In the genomic region with DNA sequence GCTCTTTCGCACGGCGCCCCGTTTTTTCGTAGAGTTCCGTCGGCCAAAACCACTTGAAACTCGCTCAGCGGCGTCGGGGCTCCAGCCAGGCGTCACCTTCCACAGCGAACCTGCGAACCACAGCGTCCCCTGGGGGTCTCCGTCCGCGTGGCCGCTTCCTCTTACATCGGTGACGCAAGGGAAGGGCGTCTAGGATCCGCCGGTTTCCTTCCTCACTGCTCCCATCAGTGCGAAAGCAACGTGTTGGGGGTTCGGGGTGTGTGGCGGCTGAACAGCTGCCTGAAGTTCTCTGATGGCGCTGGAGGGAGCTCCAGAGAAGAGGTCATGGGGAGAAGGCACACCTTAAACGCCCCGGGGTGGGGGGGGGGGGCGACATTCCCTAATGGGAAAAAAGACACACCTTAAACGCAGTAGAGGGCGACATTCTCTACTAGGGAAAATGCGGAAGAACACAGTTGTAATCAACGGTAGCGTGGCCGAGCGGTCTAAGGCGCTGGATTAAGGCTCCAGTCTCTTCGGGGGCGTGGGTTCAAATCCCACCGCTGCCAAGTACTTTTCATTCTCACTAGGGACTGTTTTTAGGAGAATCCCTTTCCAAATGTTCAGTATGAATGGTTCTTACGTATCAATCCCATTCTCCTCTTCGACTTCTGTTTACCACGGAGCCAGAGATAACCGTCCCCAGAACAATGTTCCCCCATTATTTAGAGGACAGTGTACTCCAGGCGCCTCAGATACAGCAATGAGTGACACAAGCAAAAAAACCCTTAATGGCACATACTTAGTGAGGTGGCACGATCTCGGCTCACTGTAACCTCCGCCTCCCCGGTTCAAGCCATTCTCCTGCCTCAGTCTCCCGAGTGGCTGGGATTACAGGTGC, we compare ENCODE assay signal across 1 cellular context.
A peak's percentile ranks its signal among the peaks of the same experiment; 100 is the strongest.
TF ChIP-seq lines count a peak whose summit lies in the region.

No MANE protein-coding gene starts in this region.

TF ChIP-seq in K562, 482 proteins besides CTCF, POLR2A, EP300 and RAD21 (continued from another document and continues in another):
- TF ChIP-seq, protein P1, sequence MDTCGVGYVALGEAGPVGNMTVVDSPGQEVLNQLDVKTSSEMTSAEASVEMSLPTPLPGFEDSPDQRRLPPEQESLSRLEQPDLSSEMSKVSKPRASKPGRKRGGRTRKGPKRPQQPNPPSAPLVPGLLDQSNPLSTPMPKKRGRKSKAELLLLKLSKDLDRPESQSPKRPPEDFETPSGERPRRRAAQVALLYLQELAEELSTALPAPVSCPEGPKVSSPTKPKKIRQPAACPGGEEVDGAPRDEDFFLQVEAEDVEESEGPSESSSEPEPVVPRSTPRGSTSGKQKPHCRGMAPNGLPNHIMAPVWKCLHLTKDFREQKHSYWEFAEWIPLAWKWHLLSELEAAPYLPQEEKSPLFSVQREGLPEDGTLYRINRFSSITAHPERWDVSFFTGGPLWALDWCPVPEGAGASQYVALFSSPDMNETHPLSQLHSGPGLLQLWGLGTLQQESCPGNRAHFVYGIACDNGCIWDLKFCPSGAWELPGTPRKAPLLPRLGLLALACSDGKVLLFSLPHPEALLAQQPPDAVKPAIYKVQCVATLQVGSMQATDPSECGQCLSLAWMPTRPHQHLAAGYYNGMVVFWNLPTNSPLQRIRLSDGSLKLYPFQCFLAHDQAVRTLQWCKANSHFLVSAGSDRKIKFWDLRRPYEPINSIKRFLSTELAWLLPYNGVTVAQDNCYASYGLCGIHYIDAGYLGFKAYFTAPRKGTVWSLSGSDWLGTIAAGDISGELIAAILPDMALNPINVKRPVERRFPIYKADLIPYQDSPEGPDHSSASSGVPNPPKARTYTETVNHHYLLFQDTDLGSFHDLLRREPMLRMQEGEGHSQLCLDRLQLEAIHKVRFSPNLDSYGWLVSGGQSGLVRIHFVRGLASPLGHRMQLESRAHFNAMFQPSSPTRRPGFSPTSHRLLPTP (IDR thresholded peaks at IDR 0.05; ENCODE audit: borderline replicate concordance, extremely low read depth, insufficient read length): peak; percentile 81
- TF ChIP-seq NCOA2 (IDR thresholded peaks at IDR 0.05; ENCODE audit: partially characterized antibody in 2 of 2): no peak
- no peak for TF ChIP-seq PPARD (CRISPR knock-in tag; IDR thresholded peaks at IDR 0.05)
- peak; percentile 29 for TF ChIP-seq BDP1 (IDR thresholded peaks at IDR 0.05; ENCODE audit: insufficient read depth, insufficient read length)
- TF ChIP-seq CREM (IDR thresholded peaks at IDR 0.05; ENCODE audit: low read depth): peak; percentile 72
- TF ChIP-seq POLR3A (IDR thresholded peaks at IDR 0.05; ENCODE audit: borderline replicate concordance, extremely low read depth, insufficient read depth, insufficient read length): peak; percentile 79
- 0 out of 2 replicates have a peak, but pooled peaks have one; percentile 36 for TF ChIP-seq ZNF282 (CRISPR knock-in tag; IDR thresholded peaks at IDR 0.05)
- TF ChIP-seq CEBPB (tag; IDR thresholded peaks at IDR 0.05): peak; percentile 80
- TF ChIP-seq, protein P2, sequence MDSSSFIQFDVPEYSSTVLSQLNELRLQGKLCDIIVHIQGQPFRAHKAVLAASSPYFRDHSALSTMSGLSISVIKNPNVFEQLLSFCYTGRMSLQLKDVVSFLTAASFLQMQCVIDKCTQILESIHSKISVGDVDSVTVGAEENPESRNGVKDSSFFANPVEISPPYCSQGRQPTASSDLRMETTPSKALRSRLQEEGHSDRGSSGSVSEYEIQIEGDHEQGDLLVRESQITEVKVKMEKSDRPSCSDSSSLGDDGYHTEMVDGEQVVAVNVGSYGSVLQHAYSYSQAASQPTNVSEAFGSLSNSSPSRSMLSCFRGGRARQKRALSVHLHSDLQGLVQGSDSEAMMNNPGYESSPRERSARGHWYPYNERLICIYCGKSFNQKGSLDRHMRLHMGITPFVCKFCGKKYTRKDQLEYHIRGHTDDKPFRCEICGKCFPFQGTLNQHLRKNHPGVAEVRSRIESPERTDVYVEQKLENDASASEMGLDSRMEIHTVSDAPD (CRISPR knock-in tag; IDR thresholded peaks at IDR 0.05): no peak
- peak; percentile 92 for TF ChIP-seq HNRNPLL (IDR thresholded peaks at IDR 0.05; ENCODE audit: low read depth, low read length, poor library complexity, severe bottlenecking)
- no peak for TF ChIP-seq ZNF274 (IDR thresholded peaks at IDR 0.05; ENCODE audit: borderline replicate concordance, low read depth, low read length)
- no peak for TF ChIP-seq ZEB2 (IDR thresholded peaks at IDR 0.05)
- no peak for TF ChIP-seq RFX5 (IDR thresholded peaks at IDR 0.05; ENCODE audit: low read depth, low read length)
- 0 out of 4 replicates have a peak, but pooled peaks of 1 of the 2 experiments have one; percentile 52 for TF ChIP-seq TEAD1 (CRISPR knock-in tag; IDR thresholded peaks at IDR 0.05)
- TF ChIP-seq, protein P3, sequence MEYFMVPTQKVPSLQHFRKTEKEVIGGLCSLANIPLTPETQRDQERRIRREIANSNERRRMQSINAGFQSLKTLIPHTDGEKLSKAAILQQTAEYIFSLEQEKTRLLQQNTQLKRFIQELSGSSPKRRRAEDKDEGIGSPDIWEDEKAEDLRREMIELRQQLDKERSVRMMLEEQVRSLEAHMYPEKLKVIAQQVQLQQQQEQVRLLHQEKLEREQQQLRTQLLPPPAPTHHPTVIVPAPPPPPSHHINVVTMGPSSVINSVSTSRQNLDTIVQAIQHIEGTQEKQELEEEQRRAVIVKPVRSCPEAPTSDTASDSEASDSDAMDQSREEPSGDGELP (CRISPR knock-in tag; IDR thresholded peaks at IDR 0.05; ENCODE audit: borderline replicate concordance): peak; percentile 64
- peak; percentile 67; the same call in 1 of the 2 replicates for TF ChIP-seq STAG1 (CRISPR knock-in tag; IDR thresholded peaks at IDR 0.05; ENCODE audit: borderline replicate concordance)
- TF ChIP-seq, protein P4, sequence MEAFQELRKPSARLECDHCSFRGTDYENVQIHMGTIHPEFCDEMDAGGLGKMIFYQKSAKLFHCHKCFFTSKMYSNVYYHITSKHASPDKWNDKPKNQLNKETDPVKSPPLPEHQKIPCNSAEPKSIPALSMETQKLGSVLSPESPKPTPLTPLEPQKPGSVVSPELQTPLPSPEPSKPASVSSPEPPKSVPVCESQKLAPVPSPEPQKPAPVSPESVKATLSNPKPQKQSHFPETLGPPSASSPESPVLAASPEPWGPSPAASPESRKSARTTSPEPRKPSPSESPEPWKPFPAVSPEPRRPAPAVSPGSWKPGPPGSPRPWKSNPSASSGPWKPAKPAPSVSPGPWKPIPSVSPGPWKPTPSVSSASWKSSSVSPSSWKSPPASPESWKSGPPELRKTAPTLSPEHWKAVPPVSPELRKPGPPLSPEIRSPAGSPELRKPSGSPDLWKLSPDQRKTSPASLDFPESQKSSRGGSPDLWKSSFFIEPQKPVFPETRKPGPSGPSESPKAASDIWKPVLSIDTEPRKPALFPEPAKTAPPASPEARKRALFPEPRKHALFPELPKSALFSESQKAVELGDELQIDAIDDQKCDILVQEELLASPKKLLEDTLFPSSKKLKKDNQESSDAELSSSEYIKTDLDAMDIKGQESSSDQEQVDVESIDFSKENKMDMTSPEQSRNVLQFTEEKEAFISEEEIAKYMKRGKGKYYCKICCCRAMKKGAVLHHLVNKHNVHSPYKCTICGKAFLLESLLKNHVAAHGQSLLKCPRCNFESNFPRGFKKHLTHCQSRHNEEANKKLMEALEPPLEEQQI (IDR thresholded peaks at IDR 0.05): peak; percentile 47
- TF ChIP-seq, protein P5, sequence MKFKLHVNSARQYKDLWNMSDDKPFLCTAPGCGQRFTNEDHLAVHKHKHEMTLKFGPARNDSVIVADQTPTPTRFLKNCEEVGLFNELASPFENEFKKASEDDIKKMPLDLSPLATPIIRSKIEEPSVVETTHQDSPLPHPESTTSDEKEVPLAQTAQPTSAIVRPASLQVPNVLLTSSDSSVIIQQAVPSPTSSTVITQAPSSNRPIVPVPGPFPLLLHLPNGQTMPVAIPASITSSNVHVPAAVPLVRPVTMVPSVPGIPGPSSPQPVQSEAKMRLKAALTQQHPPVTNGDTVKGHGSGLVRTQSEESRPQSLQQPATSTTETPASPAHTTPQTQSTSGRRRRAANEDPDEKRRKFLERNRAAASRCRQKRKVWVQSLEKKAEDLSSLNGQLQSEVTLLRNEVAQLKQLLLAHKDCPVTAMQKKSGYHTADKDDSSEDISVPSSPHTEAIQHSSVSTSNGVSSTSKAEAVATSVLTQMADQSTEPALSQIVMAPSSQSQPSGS (CRISPR knock-in tag; IDR thresholded peaks at IDR 0.05): no peak
- TF ChIP-seq KAT8 (IDR thresholded peaks at IDR 0.05; ENCODE audit: low read depth): no peak
- TF ChIP-seq SMARCE1 (IDR thresholded peaks at IDR 0.05): no peak
- TF ChIP-seq SMC3 (conservative IDR thresholded peaks at IDR 0.05; ENCODE audit: insufficient read depth, low read depth, low read length): peak; percentile 65
- no peak for TF ChIP-seq ZNF324 (CRISPR knock-in tag; IDR thresholded peaks at IDR 0.05)
- TF ChIP-seq ELF4 (CRISPR knock-in tag; IDR thresholded peaks at IDR 0.05): no peak
- TF ChIP-seq SP1 (CRISPR knock-in tag; IDR thresholded peaks at IDR 0.05): peak; percentile 58
- TF ChIP-seq TEAD2 (tag; IDR thresholded peaks at IDR 0.05): no peak
- TF ChIP-seq MYC (IDR thresholded peaks at IDR 0.05; ENCODE audit: low read depth, low read length): peak; percentile 61; the same call in 1 of the 2 replicates
- TF ChIP-seq MYC (CRISPR knock-in tag; IDR thresholded peaks at IDR 0.05; ENCODE audit: borderline replicate concordance, low read depth): no peak
- peak; percentile 62 for TF ChIP-seq NFIC (IDR thresholded peaks at IDR 0.05)
- no peak for TF ChIP-seq ZNF76 (CRISPR knock-in tag; IDR thresholded peaks at IDR 0.05; ENCODE audit: borderline replicate concordance)
- no peak for TF ChIP-seq POLR2AphosphoS5 (IDR thresholded peaks at IDR 0.05; ENCODE audit: control insufficient read depth, insufficient read depth, low read depth, low read length)
- TF ChIP-seq, protein P6, sequence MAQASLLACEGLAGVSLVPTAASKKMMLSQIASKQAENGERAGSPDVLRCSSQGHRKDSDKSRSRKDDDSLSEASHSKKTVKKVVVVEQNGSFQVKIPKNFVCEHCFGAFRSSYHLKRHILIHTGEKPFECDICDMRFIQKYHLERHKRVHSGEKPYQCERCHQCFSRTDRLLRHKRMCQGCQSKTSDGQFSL (CRISPR knock-in tag; IDR thresholded peaks at IDR 0.05): peak; percentile 85
- TF ChIP-seq, protein P6 (tag; IDR thresholded peaks at IDR 0.05): peak in 1 of 2 experiments; percentile 83; a peak in 2 of 4 replicates
- TF ChIP-seq, protein P7, sequence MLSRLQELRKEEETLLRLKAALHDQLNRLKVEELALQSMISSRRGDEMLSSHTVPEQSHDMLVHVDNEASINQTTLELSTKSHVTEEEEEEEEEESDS (CRISPR knock-in tag; IDR thresholded peaks at IDR 0.05): no peak
- TF ChIP-seq, protein P8, sequence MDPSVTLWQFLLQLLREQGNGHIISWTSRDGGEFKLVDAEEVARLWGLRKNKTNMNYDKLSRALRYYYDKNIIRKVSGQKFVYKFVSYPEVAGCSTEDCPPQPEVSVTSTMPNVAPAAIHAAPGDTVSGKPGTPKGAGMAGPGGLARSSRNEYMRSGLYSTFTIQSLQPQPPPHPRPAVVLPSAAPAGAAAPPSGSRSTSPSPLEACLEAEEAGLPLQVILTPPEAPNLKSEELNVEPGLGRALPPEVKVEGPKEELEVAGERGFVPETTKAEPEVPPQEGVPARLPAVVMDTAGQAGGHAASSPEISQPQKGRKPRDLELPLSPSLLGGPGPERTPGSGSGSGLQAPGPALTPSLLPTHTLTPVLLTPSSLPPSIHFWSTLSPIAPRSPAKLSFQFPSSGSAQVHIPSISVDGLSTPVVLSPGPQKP (CRISPR knock-in tag; IDR thresholded peaks at IDR 0.05): no peak
- TF ChIP-seq, protein P9, sequence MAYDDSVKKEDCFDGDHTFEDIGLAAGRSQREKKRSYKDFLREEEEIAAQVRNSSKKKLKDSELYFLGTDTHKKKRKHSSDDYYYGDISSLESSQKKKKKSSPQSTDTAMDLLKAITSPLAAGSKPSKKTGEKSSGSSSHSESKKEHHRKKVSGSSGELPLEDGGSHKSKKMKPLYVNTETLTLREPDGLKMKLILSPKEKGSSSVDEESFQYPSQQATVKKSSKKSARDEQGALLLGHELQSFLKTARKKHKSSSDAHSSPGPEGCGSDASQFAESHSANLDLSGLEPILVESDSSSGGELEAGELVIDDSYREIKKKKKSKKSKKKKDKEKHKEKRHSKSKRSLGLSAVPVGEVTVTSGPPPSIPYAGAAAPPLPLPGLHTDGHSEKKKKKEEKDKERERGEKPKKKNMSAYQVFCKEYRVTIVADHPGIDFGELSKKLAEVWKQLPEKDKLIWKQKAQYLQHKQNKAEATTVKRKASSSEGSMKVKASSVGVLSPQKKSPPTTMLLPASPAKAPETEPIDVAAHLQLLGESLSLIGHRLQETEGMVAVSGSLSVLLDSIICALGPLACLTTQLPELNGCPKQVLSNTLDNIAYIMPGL (CRISPR knock-in tag; IDR thresholded peaks at IDR 0.05): peak; percentile 49; the same call in 1 of the 2 replicates
- TF ChIP-seq, protein P10, sequence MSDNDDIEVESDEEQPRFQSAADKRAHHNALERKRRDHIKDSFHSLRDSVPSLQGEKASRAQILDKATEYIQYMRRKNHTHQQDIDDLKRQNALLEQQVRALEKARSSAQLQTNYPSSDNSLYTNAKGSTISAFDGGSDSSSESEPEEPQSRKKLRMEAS (CRISPR knock-in tag; IDR thresholded peaks at IDR 0.05): peak; percentile 57
- TF ChIP-seq, protein P11, sequence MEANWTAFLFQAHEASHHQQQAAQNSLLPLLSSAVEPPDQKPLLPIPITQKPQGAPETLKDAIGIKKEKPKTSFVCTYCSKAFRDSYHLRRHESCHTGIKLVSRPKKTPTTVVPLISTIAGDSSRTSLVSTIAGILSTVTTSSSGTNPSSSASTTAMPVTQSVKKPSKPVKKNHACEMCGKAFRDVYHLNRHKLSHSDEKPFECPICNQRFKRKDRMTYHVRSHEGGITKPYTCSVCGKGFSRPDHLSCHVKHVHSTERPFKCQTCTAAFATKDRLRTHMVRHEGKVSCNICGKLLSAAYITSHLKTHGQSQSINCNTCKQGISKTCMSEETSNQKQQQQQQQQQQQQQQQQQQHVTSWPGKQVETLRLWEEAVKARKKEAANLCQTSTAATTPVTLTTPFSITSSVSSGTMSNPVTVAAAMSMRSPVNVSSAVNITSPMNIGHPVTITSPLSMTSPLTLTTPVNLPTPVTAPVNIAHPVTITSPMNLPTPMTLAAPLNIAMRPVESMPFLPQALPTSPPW (CRISPR knock-in tag; IDR thresholded peaks at IDR 0.05): peak; percentile 79
- peak; percentile 97 for TF ChIP-seq POLR2H (tag; IDR thresholded peaks at IDR 0.05; ENCODE audit: low read depth)
- peak; percentile 69 for TF ChIP-seq POLR2G (IDR thresholded peaks at IDR 0.05; ENCODE audit: low read depth, low read length)
- TF ChIP-seq, protein P12, sequence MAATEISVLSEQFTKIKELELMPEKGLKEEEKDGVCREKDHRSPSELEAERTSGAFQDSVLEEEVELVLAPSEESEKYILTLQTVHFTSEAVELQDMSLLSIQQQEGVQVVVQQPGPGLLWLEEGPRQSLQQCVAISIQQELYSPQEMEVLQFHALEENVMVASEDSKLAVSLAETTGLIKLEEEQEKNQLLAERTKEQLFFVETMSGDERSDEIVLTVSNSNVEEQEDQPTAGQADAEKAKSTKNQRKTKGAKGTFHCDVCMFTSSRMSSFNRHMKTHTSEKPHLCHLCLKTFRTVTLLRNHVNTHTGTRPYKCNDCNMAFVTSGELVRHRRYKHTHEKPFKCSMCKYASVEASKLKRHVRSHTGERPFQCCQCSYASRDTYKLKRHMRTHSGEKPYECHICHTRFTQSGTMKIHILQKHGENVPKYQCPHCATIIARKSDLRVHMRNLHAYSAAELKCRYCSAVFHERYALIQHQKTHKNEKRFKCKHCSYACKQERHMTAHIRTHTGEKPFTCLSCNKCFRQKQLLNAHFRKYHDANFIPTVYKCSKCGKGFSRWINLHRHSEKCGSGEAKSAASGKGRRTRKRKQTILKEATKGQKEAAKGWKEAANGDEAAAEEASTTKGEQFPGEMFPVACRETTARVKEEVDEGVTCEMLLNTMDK (IDR thresholded peaks at IDR 0.05; ENCODE audit: borderline replicate concordance, insufficient read depth, low read depth, low read length, poor library complexity, severe bottlenecking): peak; percentile 31
